Comparison of ENCODE assay signal across 20 cellular contexts in the genomic region with DNA sequence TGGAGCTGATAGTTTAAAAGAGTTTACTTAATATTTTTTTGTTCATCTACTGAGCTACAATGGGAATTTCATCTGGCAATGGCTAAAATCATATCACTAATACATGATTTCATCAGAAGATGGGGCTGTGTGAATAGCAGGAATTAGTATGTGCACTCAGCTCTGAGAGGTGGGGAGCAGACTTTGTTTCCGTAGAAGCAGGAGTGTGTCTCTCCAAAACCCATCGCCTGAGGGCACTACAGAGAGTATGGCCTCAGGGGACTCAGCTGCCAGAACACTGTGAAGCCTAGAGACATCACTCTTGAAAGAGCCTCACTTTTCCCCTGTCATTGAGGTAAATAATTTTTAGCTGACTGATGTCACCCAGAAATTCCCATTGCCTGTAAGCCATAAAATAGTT.
A peak's percentile ranks its signal among the peaks of the same experiment; 100 is the strongest.
DNase-seq lines count a peak whose midpoint lies in the region; ATAC-seq and TF ChIP-seq lines count a peak whose summit lies in the region.
"Had no signal": no experiment of that assay in that cellular context is flagged by ENCODE, and none has a peak within 500 bp of the region (broad histone marks: within the 10 kb centered on the region; RNA-seq: fewer than 3 reads in every experiment).

No MANE protein-coding gene starts in this region.

- no peaks in the 10 kb centered on the region for H3F3A ChIP-seq in MM.1S (ENCODE audit: insufficient read depth, low read length)

- H3K79me2 ChIP-seq in MM.1S (ENCODE audit: low read length), result no peaks in the 10 kb centered on the region

- no peaks in the 10 kb centered on the region for H3K4me1 ChIP-seq in MM.1S (ENCODE audit: low read length)

- no peaks in the 10 kb centered on the region for H3K36me3 ChIP-seq in MM.1S (replicated peaks; ENCODE audit: insufficient read depth, low read length)
- no peaks in the 10 kb centered on the region for H3K36me3 ChIP-seq in MG63

- H3K4me1 Mint-ChIP-seq in nephron, result peaks cover 58% of the 10 kb centered on the region
- no peaks in the 10 kb centered on the region for H3K4me1 Mint-ChIP-seq in Calu3 (ENCODE audit: low read depth, unreplicated experiment)
- H3K4me1 Mint-ChIP-seq: activated CD4-positive, alpha-beta T cell treated with anti-CD3 and anti-CD28 coated beads, Interleukin-2, amount 10 ng/mL, durations not matched to agents 24 days and 14 days; CD14-positive monocyte had no signal

- peak overlapping the region in 2 of 3 experiments; percentile 36 to 80 for H3K27ac Mint-ChIP-seq in nephron
- H3K27ac Mint-ChIP-seq in Calu3 (ENCODE audit: unreplicated experiment), result no peak overlapping the region
- H3K27ac Mint-ChIP-seq: activated CD4-positive, alpha-beta T cell treated with anti-CD3 and anti-CD28 coated beads, Interleukin-2, amount 10 ng/mL, durations not matched to agents 24 days and 14 days; activated T-cell treated with anti-CD3 and anti-CD28 coated beads, Interleukin-2, amount 50 U/mL, for 24 hours; effector memory CD8-positive, alpha-beta T cell; T-helper 2 cell treated with Interferon-gamma antibody and Interleukin-4, amounts not matched to agents 5 μg/mL and 100 μg/mL, for 36 hours had no signal

- DNase-seq in MM.1S, result peak; percentile 15
- DNase-seq in SK-MEL-5 (ENCODE audit: low read depth, low spot score), result peak; percentile 32
- no peak for DNase-seq in MG63
- DNase-seq in Calu3, result no peak
- DNase-seq: activated CD4-positive, alpha-beta T cell treated with anti-CD3 and anti-CD28 coated beads, Interleukin-2, amount 10 ng/mL, durations not matched to agents 24 days and 14 days; activated T-cell treated with anti-CD3 and anti-CD28 coated beads, Interleukin-2, amount 50 U/mL, for 24 hours; effector memory CD8-positive, alpha-beta T cell; HCEC 1CT; IMR-90; left ventricle myocardium superior; NCI-H2029 treated with DMSO at 0.1 percent for 48 hours; NCI-H774; SHP77 treated with DMSO at 0.1 percent for 48 hours; stimulated activated CD4-positive, alpha-beta T cell treated with anti-CD3 and anti-CD28 coated beads, Interleukin-15, amount 100 ng/mL, for 24 hours had no signal

- no peaks in the 10 kb centered on the region for H4K20me1 ChIP-seq in MM.1S (ENCODE audit: insufficient read depth, low read length)

- H3K4me3 ChIP-seq in MM.1S (ENCODE audit: low read length) (no peak overlapping the region), MG63 (no peak overlapping the region)

- H3K36me3 Mint-ChIP-seq in nephron (ENCODE audit: low read depth) (no peaks in the 10 kb centered on the region), Calu3 (ENCODE audit: insufficient read depth, unreplicated experiment) (no peaks in the 10 kb centered on the region)
- H3K36me3 Mint-ChIP-seq: CD14-positive monocyte had no signal

- no peak overlapping the region for H3K4me3 Mint-ChIP-seq in nephron
- no peak overlapping the region for H3K4me3 Mint-ChIP-seq in Calu3 (ENCODE audit: low read depth, unreplicated experiment)
- H3K4me3 Mint-ChIP-seq: activated CD4-positive, alpha-beta T cell treated with anti-CD3 and anti-CD28 coated beads, Interleukin-2, amount 10 ng/mL, durations not matched to agents 24 days and 14 days; activated T-cell treated with anti-CD3 and anti-CD28 coated beads, Interleukin-2, amount 50 U/mL, for 24 hours; CD14-positive monocyte; effector memory CD8-positive, alpha-beta T cell; T-helper 2 cell treated with Interferon-gamma antibody and Interleukin-4, amounts not matched to agents 5 μg/mL and 100 μg/mL, for 36 hours had no signal

- in situ Hi-C loops in SK-MEL-5 (cut with HindIII; ENCODE audit: low pct_unique_long_range_greater_than_20kb, low sequenced_read_pairs), result no loop called here

- no peak overlapping the region for H3K9ac ChIP-seq in MM.1S (ENCODE audit: low read length)

- no peaks in the 10 kb centered on the region for H3K27me3 ChIP-seq in MM.1S (replicated peaks; ENCODE audit: insufficient read depth, low read length)
- no peaks in the 10 kb centered on the region for H3K27me3 ChIP-seq in MG63

- H3K9me3 ChIP-seq in MM.1S (replicated peaks; ENCODE audit: insufficient read depth, low read length) (no peaks in the 10 kb centered on the region), MG63 (no peaks in the 10 kb centered on the region)

- H3K9me2 ChIP-seq in MM.1S (replicated peaks; ENCODE audit: insufficient read depth, low read length), result no peaks in the 10 kb centered on the region

- intact Hi-C loops in Calu3 (cut with micrococcal nuclease; ENCODE audit: unreplicated experiment), result no loop called here

- H3K27me3 Mint-ChIP-seq in nephron (ENCODE audit: low read depth) (peaks cover 41% of the 10 kb centered on the region), Calu3 (ENCODE audit: unreplicated experiment) (no peaks in the 10 kb centered on the region)
- H3K27me3 Mint-ChIP-seq: activated CD4-positive, alpha-beta T cell treated with anti-CD3 and anti-CD28 coated beads, Interleukin-2, amount 10 ng/mL, durations not matched to agents 24 days and 14 days had no signal

- ATAC-seq in GM19324 (IDR thresholded peaks at IDR 0.05; ENCODE audit: low FRiP score, unreplicated experiment), result no peak
- no peak for ATAC-seq in activated CD4-positive, CD25-positive, alpha-beta regulatory T cell treated with anti-CD3 and anti-CD28 coated beads, Interleukin-2, amount 50 U/mL, for 24 hours
- ATAC-seq: effector memory CD8-positive, alpha-beta T cell; left ventricle myocardium superior had no signal

- no peak overlapping the region for H3K4me2 ChIP-seq in MM.1S (ENCODE audit: low read depth, low read length)

- no TSS peak for BruUV-seq in Calu3 (replicated peaks; lab: Mats Ljungman, UMichigan)

- no peaks in the 10 kb centered on the region for H3K9me3 Mint-ChIP-seq in nephron
- peaks cover 24% of the 10 kb centered on the region for H3K9me3 Mint-ChIP-seq in Calu3 (ENCODE audit: low read depth, unreplicated experiment)
- H3K9me3 Mint-ChIP-seq: activated CD4-positive, alpha-beta T cell treated with anti-CD3 and anti-CD28 coated beads, Interleukin-2, amount 10 ng/mL, durations not matched to agents 24 days and 14 days; activated T-cell treated with anti-CD3 and anti-CD28 coated beads, Interleukin-2, amount 50 U/mL, for 24 hours had no signal

- H2AFZ ChIP-seq in MM.1S (ENCODE audit: low read length), result no peak overlapping the region

- TF ChIP-seq CTCF in GM12872 (IDR thresholded peaks at IDR 0.05; ENCODE audit: insufficient read depth, low read depth, low read length), result peak; percentile 29; the same call in 1 of the 3 replicates
- no peak for TF ChIP-seq CTCF in MM.1S (IDR thresholded peaks at IDR 0.05; ENCODE audit: low read length)
- no peak for TF ChIP-seq CTCF in nephron (IDR thresholded peaks at IDR 0.05; ENCODE audit: unreplicated experiment in 3 of 3)
- no peak for TF ChIP-seq CTCF in Calu3 (IDR thresholded peaks at IDR 0.05; ENCODE audit: unreplicated experiment)

- CTCF ChIA-PET in Calu3 (lab: Charles Lee), result no interaction called here

- H3K27ac ChIP-seq in MM.1S (ENCODE audit: low read length), result no peak overlapping the region

Comparison
In these comparisons a context has a peak if more than half of its experiments do, and no peak if none do; other contexts are left out.
1. DNase-seq: peak in MM.1S (single experiment) and SK-MEL-5 (single experiment); none in MG63 (single experiment) and Calu3 (single experiment).